Comparison of ENCODE assay signal across 8 cellular contexts in the genomic region with DNA sequence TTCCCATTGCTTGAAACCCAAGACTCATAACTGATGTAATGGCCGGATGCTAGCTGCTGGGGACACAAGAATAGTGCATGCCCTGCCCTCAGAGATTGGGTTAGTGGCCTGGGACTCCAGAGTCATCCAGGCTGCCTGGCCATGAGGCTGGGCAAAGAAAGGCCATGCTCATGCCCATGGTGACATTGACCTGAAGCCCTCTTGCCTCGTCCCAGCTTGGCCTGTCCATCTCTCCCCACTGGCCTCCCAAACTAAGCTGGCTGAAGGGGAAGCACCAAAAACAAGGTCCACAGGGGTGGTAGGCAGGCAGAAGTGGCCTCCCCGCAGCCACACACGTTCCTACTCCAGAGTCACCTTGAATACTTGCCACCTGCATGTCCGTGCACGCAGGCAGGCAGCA.
"Had no signal": no experiment of that assay in that cellular context is flagged by ENCODE, and none has a peak within 500 bp of the region (broad histone marks: within the 10 kb centered on the region; RNA-seq: fewer than 3 reads in every experiment).

No MANE protein-coding gene starts in this region.

- DNase-seq: GM23248, GOT3, H7, H9, HCEC 1CT had no signal

- H3K4me3 Mint-ChIP-seq: GM23338, H9 had no signal

- H2AFZ ChIP-seq: GM23248, GM23338 had no signal

- H3K4me2 ChIP-seq: GM23338 had no signal

- H3K4me3 ChIP-seq: GM23248, GM23338, HAP-1 had no signal

- H3K36me3 ChIP-seq: HAP-1 had no signal

- H3K27ac Mint-ChIP-seq: GM23338 had no signal

- H3K9ac ChIP-seq: GM23248 had no signal

- H3K9me3 Mint-ChIP-seq: GM23338, H9 had no signal

- H3K4me1 ChIP-seq: HAP-1 had no signal

- H3K27ac ChIP-seq: GM23248 had no signal

- H3K9me3 ChIP-seq: HAP-1 had no signal

- ATAC-seq: GM23338, HCT116 had no signal
